ENCODE assay signal across 1 cellular context in genomic region chr2:219205165-219205538, GRCh38.
A peak's percentile ranks its signal among the peaks of the same experiment; 100 is the strongest.
TF ChIP-seq lines count a peak whose summit lies in the region.

No MANE protein-coding gene starts in this region.

TF ChIP-seq in HepG2, 621 proteins besides CTCF, POLR2A, EP300 and RAD21:
- TF ChIP-seq DMTF1 (CRISPR knock-in tag; IDR thresholded peaks at IDR 0.05) (no peak), ZUFSP (CRISPR knock-in tag; IDR thresholded peaks at IDR 0.05; ENCODE audit: borderline replicate concordance) (no peak), ZNF766 (CRISPR knock-in tag; IDR thresholded peaks at IDR 0.05; ENCODE audit: borderline replicate concordance) (no peak), ZNF121 (CRISPR knock-in tag; IDR thresholded peaks at IDR 0.05) (peak; percentile 75; the same call in 1 of the 2 replicates), SALL2 (CRISPR knock-in tag; IDR thresholded peaks at IDR 0.05) (no peak)
